In genomic region chr6:29647927-29648642, GRCh38 we compare ENCODE assay signal across 9 cellular contexts. TPM values are rescaled to one million over a fixed set of nuclear protein-coding genes. Genes with fewer than 3 reads are reported as not detected.
DNase-seq lines count a peak whose midpoint lies in the region; ATAC-seq, FAIRE-seq and TF ChIP-seq lines count a peak whose summit lies in the region.
"Had no signal": no experiment of that assay in that cellular context is flagged by ENCODE, and none has a peak within 500 bp of the region (broad histone marks: within the 10 kb centered on the region; RNA-seq: fewer than 3 reads in every experiment).

No MANE protein-coding gene starts in this region.

- CTCF ChIA-PET in GM12878 (lab: Yijun Ruan, JAX): interaction anchor here (0.6 to 9.9 kb wide), 23 partner anchors 9 to 811 kb away, joined by 3 to 113 read pairs (median 4); partner anchors contain the start of gene GABBR1
- CTCF ChIA-PET in naive thymus-derived CD4-positive, alpha-beta T cell (lab: Charles Lee): interaction anchor here (0.7 kb wide), 3 partner anchors 46 to 293 kb away, joined by 3 read pairs; no protein-coding TSS in a partner anchor
- CTCF ChIA-PET in T-cell (lab: Charles Lee): interaction anchor here in 1 of 2 donors (1.2 to 2.4 kb wide), 2 partner anchors 14 to 15 kb away, joined by 3 to 10 read pairs; partner anchors contain the start of gene GABBR1

- in situ Hi-C loops in GM12878 (cut with MboI): no loop called here

- H3K79me2 ChIP-seq in GM12878 (ENCODE audit: control insufficient read depth, insufficient read depth, low read length): no peaks in the 10 kb centered on the region

- no peaks in the 10 kb centered on the region for H3K4me1 ChIP-seq in GM12878 (ENCODE audit: control insufficient read depth, insufficient read depth, low read length)
- peaks cover 4 to 7% of the 10 kb centered on the region in 2 donors for H3K4me1 ChIP-seq in naive thymus-derived CD4-positive, alpha-beta T cell (ENCODE audit: control insufficient read depth in 2 of 2, insufficient read depth in 2 of 2, low read length in 2 of 2)

- H3K27ac Mint-ChIP-seq in naive thymus-derived CD4-positive, alpha-beta T cell: peak overlapping the region in 7 of 9 donors; percentile 5 to 100 (median 67)
- no peak overlapping the region for H3K27ac Mint-ChIP-seq in T-cell

- intact Hi-C loops in GM12878 (cut with micrococcal nuclease; ENCODE audit: unreplicated experiment): no loop called here
- intact Hi-C loops in naive thymus-derived CD4-positive, alpha-beta T cell (cut with micrococcal nuclease): no loop called here

- no peaks in the 10 kb centered on the region for H4K20me1 ChIP-seq in GM12878 (ENCODE audit: control insufficient read depth, insufficient read depth)

- peaks cover 5 to 30% (median 18%) of the 10 kb centered on the region in 7 donors for H3K4me1 Mint-ChIP-seq in naive thymus-derived CD4-positive, alpha-beta T cell
- peaks cover 11 to 26% (median 14%) of the 10 kb centered on the region in 3 donors for H3K4me1 Mint-ChIP-seq in T-cell

- H3K4me3 ChIP-seq in GM12878: no peak overlapping the region
- H3K4me3 ChIP-seq in naive thymus-derived CD4-positive, alpha-beta T cell (ENCODE audit: low read length): no peak overlapping the region

- no peaks in the 10 kb centered on the region for H3K27me3 ChIP-seq in GM12878 (replicated peaks in 1 of 2; ENCODE audit: control insufficient read depth in 2 of 2, insufficient read depth in 2 of 2, low read length in 1 of 2)
- H3K27me3 ChIP-seq in naive thymus-derived CD4-positive, alpha-beta T cell (ENCODE audit: control insufficient read depth in 2 of 2, insufficient read depth in 2 of 2, low read length in 2 of 2): no peaks in the 10 kb centered on the region

- no peak overlapping the region for H3K9ac ChIP-seq in GM12878 (ENCODE audit: control insufficient read depth, insufficient read depth, low read length)

- POLR2A ChIA-PET in GM12878 (lab: Charles Lee): interaction anchor here (0.6 kb wide), 1 partner anchor 292 kb away, joined by 4 read pairs; no protein-coding TSS in a partner anchor
- POLR2A ChIA-PET in naive thymus-derived CD4-positive, alpha-beta T cell (lab: Charles Lee): interaction anchor here (1.1 kb wide), 2 partner anchors 14 to 19 kb away, joined by 3 to 4 read pairs; no protein-coding TSS in a partner anchor
- POLR2A ChIA-PET in T-cell (lab: Charles Lee): no interaction called here

- no peak overlapping the region for H3K27ac ChIP-seq in GM12878 (ENCODE audit: control insufficient read depth, insufficient read depth)
- no peak overlapping the region for H3K27ac ChIP-seq in naive thymus-derived CD4-positive, alpha-beta T cell (ENCODE audit: low read depth, low read length)

- H3K9me3 ChIP-seq in GM12878 (replicated peaks; ENCODE audit: control insufficient read depth, insufficient read depth, low read length): no peaks in the 10 kb centered on the region
- H3K9me3 ChIP-seq in naive thymus-derived CD4-positive, alpha-beta T cell (ENCODE audit: control insufficient read depth in 2 of 3, low read length in 3 of 3): no peaks in the 10 kb centered on the region

- no peak for TF ChIP-seq EP300 in GM12878 (IDR thresholded peaks at IDR 0.05; ENCODE audit: borderline replicate concordance in 1 of 2, control insufficient read depth in 1 of 2, low read depth in 2 of 2, low read length in 2 of 2)

- no peaks in the 10 kb centered on the region for H3K36me3 Mint-ChIP-seq in naive thymus-derived CD4-positive, alpha-beta T cell
- H3K36me3 Mint-ChIP-seq in T-cell: no peaks in the 10 kb centered on the region

- WGBS in GM12878 (ENCODE audit: insufficient coverage, insufficient replicate concordance, low lambda C conversion rate, missing lambda C conversion rate): 86% methylated on average over 17 of the region's 23 CpGs

- SMC1A ChIA-PET in GM12878 (lab: Charles Lee; ENCODE audit: uncharacterized antibody, unreplicated experiment): interaction anchor here (0.6 to 1.1 kb wide), 8 partner anchors 14 to 455 kb away, joined by 3 to 8 read pairs (median 4); no protein-coding TSS in a partner anchor

- no peak for DNase-seq in GM10266 (ENCODE audit: extremely low spot score)
- peak; percentile 13 for DNase-seq in MV-4-11 (lab: John Stamatoyannopoulos, UW)
- DNase-seq in GM12878 (ENCODE audit: low read depth, low spot score): no peak
- DNase-seq in naive thymus-derived CD4-positive, alpha-beta T cell: no peak
- no peak for DNase-seq in T-cell
- DNase-seq in HTR-8/SVneo (ENCODE audit: insufficient read length, low spot score): no peak
- DNase-seq: activated B cell treated with CpG ODN at 0.5 μM for 24 hours had no signal

- H3K4me3 Mint-ChIP-seq in naive thymus-derived CD4-positive, alpha-beta T cell: peak overlapping the region in 2 of 10 donors; percentile 16 to 33
- H3K4me3 Mint-ChIP-seq in T-cell: peak overlapping the region in 1 of 3 donors; percentile 83

- TF ChIP-seq CTCF in GM10266 (IDR thresholded peaks at IDR 0.05; ENCODE audit: control insufficient read depth, insufficient read depth, low read depth, missing control alignments): peak; percentile 65
- TF ChIP-seq CTCF in GM12878 (IDR thresholded peaks at IDR 0.05 in 2 of 3, conservative IDR thresholded peaks at IDR 0.05 in 1 of 3; ENCODE audit: control insufficient read depth in 2 of 3, extremely low read depth in 1 of 3, insufficient read depth in 1 of 3, low read depth in 3 of 3, low read length in 3 of 3): peak; percentile 66 to 70 (median 70)

- BruUV-seq in GM12878 (replicated peaks; lab: Mats Ljungman, UMichigan): no TSS peak

- H3K9me3 Mint-ChIP-seq in naive thymus-derived CD4-positive, alpha-beta T cell: peaks cover 0 to 2% (median 0%) of the 10 kb centered on the region in 11 donors
- H3K9me3 Mint-ChIP-seq in T-cell: no peaks in the 10 kb centered on the region
- H3K9me3 Mint-ChIP-seq: activated B cell treated with CpG ODN at 0.5 μM for 24 hours had no signal

- H3K36me3 ChIP-seq in GM12878 (ENCODE audit: control insufficient read depth in 2 of 2, insufficient read depth in 2 of 2, low read length in 1 of 2): no peaks in the 10 kb centered on the region
- no peaks in the 10 kb centered on the region for H3K36me3 ChIP-seq in naive thymus-derived CD4-positive, alpha-beta T cell (ENCODE audit: control insufficient read depth in 2 of 3, insufficient read depth in 3 of 3, low read length in 3 of 3)

- H3K27me3 Mint-ChIP-seq in naive thymus-derived CD4-positive, alpha-beta T cell: peaks cover 0 to 5% (median 0%) of the 10 kb centered on the region in 5 donors
- no peaks in the 10 kb centered on the region for H3K27me3 Mint-ChIP-seq in T-cell
- H3K27me3 Mint-ChIP-seq: activated B cell treated with CpG ODN at 0.5 μM for 24 hours had no signal

- H2AFZ ChIP-seq in GM12878 (ENCODE audit: control insufficient read depth, low read depth, low read length): no peak overlapping the region

- ATAC-seq in GM12878: no peak
- no peak for ATAC-seq in naive thymus-derived CD4-positive, alpha-beta T cell
- ATAC-seq in GM21528 (IDR thresholded peaks at IDR 0.05; ENCODE audit: low FRiP score, unreplicated experiment): no peak
- ATAC-seq in T-cell (replicated peaks in 1 of 4): no peak

- TF ChIP-seq POLR2A in GM12878 (IDR thresholded peaks at IDR 0.05; ENCODE audit: low read depth, low read length): no peak

- TF ChIP-seq RAD21 in GM12878 (IDR thresholded peaks at IDR 0.05; ENCODE audit: insufficient read depth, low read depth, low read length): peak; percentile 76

- no peak overlapping the region for H3K4me2 ChIP-seq in GM12878 (ENCODE audit: control insufficient read depth, insufficient read depth)

- FAIRE-seq in GM12878 (lab: Jason Lieb, UNC) (no peak), HTR-8/SVneo (lab: Jason Lieb, UNC) (no peak)

- RAD21 ChIA-PET in GM12878 (lab: Charles Lee; ENCODE audit: unreplicated experiment): interaction anchor here (0.8 to 1.6 kb wide), 3 partner anchors 9 to 101 kb away, joined by 4 to 11 read pairs (median 5); no protein-coding TSS in a partner anchor

RNA-seq across cellular contexts. Expression of gene MOG, which starts 8.8 kb away (rescaled TPM):
- total RNA-seq in GM12878 (2013; cell fraction: nucleolus; rRNA removed): not detected in 2 replicates
- total RNA-seq in GM12878 (2014; rRNA removed) (not detected in 2 replicates), GM12878 (2014; rRNA removed; fragmentation: Illumina TruSeq; extraction: Trizol) (not detected in 2 replicates), GM12878 (2021) (not detected in 2 replicates), T-cell (not detected)
- not detected for polyA plus RNA-seq in GM12878 (2011; ENCODE audit: low read depth)
- polyA plus RNA-seq in GM12878 (2011; rRNA removed) (not detected in 2 replicates), GM12878 (2014; fragmentation: Illumina TruSeq; extraction: Trizol) (0.30 TPM in 1 of 2 replicates, not detected in the other), GM12878 (2014; fragmentation: Nextera tagmentation; extraction: Ambion mirVana) (not detected), GM12878 (2014; rRNA removed) (not detected in 2 replicates), GM12878 (2016; fragmentation: Nextera tagmentation; extraction: Ambion mirVana) (not detected)
- not detected in 2 replicates for polyA plus RNA-seq in GM12878 (2011; cell fraction: cytosol; rRNA removed)
- polyA plus RNA-seq in GM12878 (2011; cell fraction: nucleus; rRNA removed): not detected in 2 replicates
- polyA plus RNA-seq in GM12878 (2012): 0.11 and 0.20 TPM in 2 replicates
- polyA minus RNA-seq in GM12878 (2011; rRNA and poly(A)+ RNA removed): not detected in 2 replicates
- not detected in 2 replicates for polyA minus RNA-seq in GM12878 (2011; cell fraction: cytosol; rRNA and poly(A)+ RNA removed)
- polyA minus RNA-seq in GM12878 (2011; cell fraction: nucleus; rRNA and poly(A)+ RNA removed): not detected in 2 replicates
- total RNA-seq in naive thymus-derived CD4-positive, alpha-beta T cell: not detected
- not detected for polyA plus RNA-seq in naive thymus-derived CD4-positive, alpha-beta T cell
- total RNA-seq: activated B cell treated with CpG ODN at 0.5 μM for 24 hours, skeletal muscle tissue had no signal

RNA-seq across cellular contexts. Expression of gene GABBR1, which starts 15.1 kb away (rescaled TPM):
- 7.9 and 10.2 TPM in 2 replicates for total RNA-seq in GM12878 (2013; cell fraction: nucleolus; rRNA removed)
- total RNA-seq in GM12878 (2014; rRNA removed) (0.76 and 1.6 TPM in 2 replicates), GM12878 (2014; rRNA removed; fragmentation: Illumina TruSeq; extraction: Trizol) (1.2 and 1.7 TPM in 2 replicates), GM12878 (2021) (5.2 and 5.3 TPM in 2 replicates), T-cell (10 to 100 TPM; 48.0 to 82.7 (median 74.8) TPM)
- polyA plus RNA-seq in GM12878 (2011; ENCODE audit: low read depth): 4.5 TPM
- polyA plus RNA-seq in GM12878 (2011; rRNA removed) (0.27 and 0.90 TPM in 2 replicates), GM12878 (2014; fragmentation: Illumina TruSeq; extraction: Trizol) (3.9 and 4.2 TPM in 2 replicates), GM12878 (2014; fragmentation: Nextera tagmentation; extraction: Ambion mirVana) (under 1 TPM; 0.11 to 0.37 TPM), GM12878 (2014; rRNA removed) (4.7 and 5.6 TPM in 2 replicates), GM12878 (2016; fragmentation: Nextera tagmentation; extraction: Ambion mirVana) (under 1 TPM; 0.50 to 0.86 TPM)
- polyA plus RNA-seq in GM12878 (2011; cell fraction: cytosol; rRNA removed): 0.24 and 0.43 TPM in 2 replicates
- 4.7 and 5.7 TPM in 2 replicates for polyA plus RNA-seq in GM12878 (2011; cell fraction: nucleus; rRNA removed)
- polyA plus RNA-seq in GM12878 (2012): 7.2 and 8.0 TPM in 2 replicates
- polyA minus RNA-seq in GM12878 (2011; rRNA and poly(A)+ RNA removed): 0.15 and 0.52 TPM in 2 replicates
- polyA minus RNA-seq in GM12878 (2011; cell fraction: cytosol; rRNA and poly(A)+ RNA removed): not detected in 2 replicates
- polyA minus RNA-seq in GM12878 (2011; cell fraction: nucleus; rRNA and poly(A)+ RNA removed): 0.60 and 1.2 TPM in 2 replicates
- total RNA-seq in naive thymus-derived CD4-positive, alpha-beta T cell: 100 to 1,000 TPM in 1 of 5 experiments, 10 to 100 TPM in 4; 37.0 to 115 (median 61.9) TPM
- polyA plus RNA-seq in naive thymus-derived CD4-positive, alpha-beta T cell: 1 to 10 TPM; 1.2 to 2.2 TPM

RNA-seq across cellular contexts. Expression of gene ZFP57, which starts 32.9 kb away (rescaled TPM):
- not detected in 2 replicates for total RNA-seq in GM12878 (2013; cell fraction: nucleolus; rRNA removed)
- total RNA-seq in GM12878 (2014; rRNA removed) (not detected in 2 replicates), GM12878 (2014; rRNA removed; fragmentation: Illumina TruSeq; extraction: Trizol) (not detected in 2 replicates), GM12878 (2021) (not detected in 2 replicates), T-cell (1 to 10 TPM in 1 of 5 donors, not detected in 4; 1.0 TPM)
- polyA plus RNA-seq in GM12878 (2011; ENCODE audit: low read depth): 0.85 TPM
- polyA plus RNA-seq in GM12878 (2011; rRNA removed) (not detected in 2 replicates), GM12878 (2014; fragmentation: Illumina TruSeq; extraction: Trizol) (not detected in 2 replicates), GM12878 (2014; fragmentation: Nextera tagmentation; extraction: Ambion mirVana) (not detected), GM12878 (2014; rRNA removed) (not detected in 2 replicates), GM12878 (2016; fragmentation: Nextera tagmentation; extraction: Ambion mirVana) (not detected)
- polyA plus RNA-seq in GM12878 (2011; cell fraction: cytosol; rRNA removed): not detected in 2 replicates
- polyA plus RNA-seq in GM12878 (2011; cell fraction: nucleus; rRNA removed): not detected in 2 replicates
- polyA plus RNA-seq in GM12878 (2012): 0.98 and 1.1 TPM in 2 replicates
- polyA minus RNA-seq in GM12878 (2011; rRNA and poly(A)+ RNA removed): not detected in 2 replicates
- polyA minus RNA-seq in GM12878 (2011; cell fraction: cytosol; rRNA and poly(A)+ RNA removed): not detected in 2 replicates
- not detected in 2 replicates for polyA minus RNA-seq in GM12878 (2011; cell fraction: nucleus; rRNA and poly(A)+ RNA removed)
- total RNA-seq in naive thymus-derived CD4-positive, alpha-beta T cell: 1 to 10 TPM in 2 of 5 experiments, not detected in 3; 1.7 to 2.3 TPM
- 1 to 10 TPM in 1 of 2 donors, not detected in 1; 3.3 TPM for polyA plus RNA-seq in naive thymus-derived CD4-positive, alpha-beta T cell
- total RNA-seq: skeletal muscle tissue had no signal

Comparison
In these comparisons a context has a peak if more than half of its experiments do, and no peak if none do; other contexts are left out.
1. H3K27ac Mint-ChIP-seq: peak in naive thymus-derived CD4-positive, alpha-beta T cell (7 of 9); none in T-cell (0 of 2).
2. POLR2A ChIA-PET loops: an anchor here in GM12878 (0.6 kb wide) and naive thymus-derived CD4-positive, alpha-beta T cell (1.1 kb wide); none called in T-cell.